ENCODE assay signal across 28 cellular contexts in genomic region chr12:107525063-107525718, GRCh38.
"Had no signal": no experiment of that assay in that cellular context is flagged by ENCODE, and none has a peak within 500 bp of the region (broad histone marks: within the 10 kb centered on the region; RNA-seq: fewer than 3 reads in every experiment).

No MANE protein-coding gene starts in this region.

- H3K27ac Mint-ChIP-seq: activated naive CD4-positive, alpha-beta T cell treated with anti-CD3 and anti-CD28 coated beads, Interleukin-2, amount 50 U/mL, for 24 hours; activated T-helper 2 cell treated with anti-CD3 and anti-CD28 coated beads, Interferon-gamma antibody, Interleukin-2, Interleukin-4, amounts not matched to agents 10 μg/mL and 5 μg/mL and 100 μg/mL, durations not matched to agents 14 hours and 24 hours and 36 hours; stimulated activated effector memory CD8-positive, alpha-beta T cell treated with anti-CD3 and anti-CD28 coated beads, Interleukin-12 subunit alpha, Interleukin-12 subunit beta, amount 100 ng/mL, for 72 hours; stimulated activated naive CD8-positive, alpha-beta T cell treated with anti-CD3 and anti-CD28 coated beads, Interleukin-15, amount 100 ng/mL, for 72 hours; T-helper 2 cell treated with Interferon-gamma antibody and Interleukin-4, amounts not matched to agents 5 μg/mL and 100 μg/mL, for 36 hours had no signal

- H3K4me1 ChIP-seq: body of pancreas, colonic mucosa, gastrocnemius medialis, sigmoid colon, upper lobe of right lung had no signal

- H3K4me3 ChIP-seq: body of pancreas, cardiac muscle cell, colonic mucosa, dorsolateral prefrontal cortex, gastrocnemius medialis, ovary, sigmoid colon, upper lobe of right lung had no signal

- H3K4me3 Mint-ChIP-seq: activated naive CD4-positive, alpha-beta T cell treated with anti-CD3 and anti-CD28 coated beads, Interleukin-2, amount 50 U/mL, for 24 hours; stimulated activated effector memory CD8-positive, alpha-beta T cell treated with anti-CD3 and anti-CD28 coated beads, Interleukin-12 subunit alpha, Interleukin-12 subunit beta, amount 100 ng/mL, for 72 hours; stimulated activated naive CD8-positive, alpha-beta T cell treated with anti-CD3 and anti-CD28 coated beads, Interleukin-15, amount 100 ng/mL, for 72 hours; T-helper 2 cell treated with Interferon-gamma antibody and Interleukin-4, amounts not matched to agents 5 μg/mL and 100 μg/mL, for 36 hours had no signal

- H3K9me3 ChIP-seq: body of pancreas, colonic mucosa, gastrocnemius medialis, ovary, sigmoid colon, upper lobe of right lung had no signal

- H3K27ac ChIP-seq: body of pancreas, cardiac muscle cell, colonic mucosa, dorsolateral prefrontal cortex, ovary, sigmoid colon, upper lobe of right lung had no signal

- DNase-seq: activated CD4-positive, alpha-beta T cell treated with anti-CD3 and anti-CD28 coated beads for 4 hours; activated CD4-positive, alpha-beta T cell treated with anti-CD3 and anti-CD28 coated beads, Interleukin-2, amount 50 U/mL, for 4 hours; activated CD4-positive, CD25-positive, alpha-beta regulatory T cell; activated T-cell treated with anti-CD3 and anti-CD28 coated beads, Interleukin-2, amount 50 U/mL, for 48 hours; anterior cingulate cortex; body of pancreas; cerebellar nuclear complex; colonic mucosa; dorsolateral prefrontal cortex; effector memory CD4-positive, alpha-beta T cell; gastrocnemius medialis; glutamatergic neuron; kidney; left colon; mammary epithelial cell; ovary; sigmoid colon; small intestine; stimulated activated CD4-positive, alpha-beta T cell treated with anti-CD3 and anti-CD28 coated beads, Interleukin-4, amount 100 ng/mL, for 24 hours; stimulated activated naive CD8-positive, alpha-beta T cell treated with anti-CD3 and anti-CD28 coated beads, Interleukin-15, amount 100 ng/mL, for 72 hours; substantia nigra; T-helper 1 cell; upper lobe of right lung had no signal

- H3K27me3 ChIP-seq: body of pancreas, cardiac muscle cell, colonic mucosa, gastrocnemius medialis, ovary, sigmoid colon, upper lobe of right lung had no signal

- H3K4me1 Mint-ChIP-seq: activated naive CD4-positive, alpha-beta T cell treated with anti-CD3 and anti-CD28 coated beads, Interleukin-2, amount 50 U/mL, for 24 hours; stimulated activated effector memory CD8-positive, alpha-beta T cell treated with anti-CD3 and anti-CD28 coated beads, Interleukin-12 subunit alpha, Interleukin-12 subunit beta, amount 100 ng/mL, for 72 hours; stimulated activated naive CD8-positive, alpha-beta T cell treated with anti-CD3 and anti-CD28 coated beads, Interleukin-15, amount 100 ng/mL, for 72 hours had no signal

- ATAC-seq: body of pancreas; gastrocnemius medialis; left colon; stimulated activated effector memory CD8-positive, alpha-beta T cell treated with anti-CD3 and anti-CD28 coated beads, Interleukin-12 subunit alpha, Interleukin-12 subunit beta, amount 100 ng/mL, for 72 hours; stimulated activated naive CD8-positive, alpha-beta T cell treated with anti-CD3 and anti-CD28 coated beads, Interleukin-15, amount 100 ng/mL, for 72 hours; upper lobe of right lung had no signal

- H3K36me3 Mint-ChIP-seq: stimulated activated effector memory CD8-positive, alpha-beta T cell treated with anti-CD3 and anti-CD28 coated beads, Interleukin-12 subunit alpha, Interleukin-12 subunit beta, amount 100 ng/mL, for 72 hours had no signal

- H3K36me3 ChIP-seq: cardiac muscle cell, colonic mucosa, gastrocnemius medialis, ovary, sigmoid colon, upper lobe of right lung had no signal

- H3K27me3 Mint-ChIP-seq: activated naive CD4-positive, alpha-beta T cell treated with anti-CD3 and anti-CD28 coated beads, Interleukin-2, amount 50 U/mL, for 24 hours; stimulated activated naive CD8-positive, alpha-beta T cell treated with anti-CD3 and anti-CD28 coated beads, Interleukin-15, amount 100 ng/mL, for 72 hours had no signal
